Comparison of ENCODE assay signal across 1 cellular context in the genomic region with DNA sequence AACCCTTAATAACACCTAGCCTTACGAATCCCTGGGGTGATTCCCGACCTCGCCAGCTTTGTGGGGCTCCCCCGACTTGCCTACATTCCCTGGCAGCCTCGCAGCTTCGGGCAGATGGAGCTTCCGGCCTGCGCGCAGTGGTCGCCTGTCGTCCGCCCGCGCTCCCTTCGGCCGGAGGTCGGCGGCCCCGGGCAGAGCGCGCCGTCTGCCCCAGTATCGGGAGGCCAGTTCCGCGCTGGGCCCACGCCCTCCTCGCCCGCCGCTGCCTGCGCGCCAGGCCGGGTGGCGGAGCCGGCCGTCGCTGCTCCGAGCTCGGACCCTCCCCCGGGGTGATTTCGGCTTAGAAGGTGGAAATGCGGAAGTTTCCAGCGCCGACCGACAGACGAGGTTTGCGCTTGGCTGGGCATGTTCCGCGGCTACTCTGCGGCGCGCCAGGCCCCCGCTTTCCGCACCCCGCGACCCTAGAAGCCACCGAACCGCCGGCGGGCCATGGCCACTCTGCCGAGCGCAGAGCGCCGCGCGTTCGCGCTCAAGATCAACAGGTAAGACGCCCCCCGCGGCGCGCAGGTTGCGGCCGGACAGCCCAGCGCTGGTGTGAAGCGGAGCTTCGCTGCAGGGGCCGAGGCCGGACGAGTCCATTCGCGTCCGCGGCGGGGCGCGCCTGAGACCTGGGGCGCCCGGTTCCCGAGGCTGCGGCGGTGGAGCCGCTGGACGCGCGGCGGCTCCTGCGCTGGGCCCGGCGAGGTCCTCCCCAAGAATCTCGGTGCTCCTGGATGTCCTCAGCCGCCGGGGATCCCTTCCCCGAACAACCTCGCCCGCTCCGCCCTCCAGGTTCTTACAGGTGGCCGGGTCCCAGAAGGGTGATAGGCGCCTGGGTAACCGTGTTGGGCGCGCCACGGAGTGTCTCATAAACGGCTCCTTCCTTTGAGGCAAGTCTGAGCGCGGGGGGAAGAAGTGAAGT.
TF ChIP-seq lines count a peak whose summit lies in the region.

TSS of gene DOCK8 (plus strand) at position 378 of the 961 bp plus-strand sequence. CDS start at position 490, 112 bp downstream.

TF ChIP-seq in K562, 482 proteins besides CTCF, POLR2A, EP300 and RAD21 (continued from another document):
- TF ChIP-seq, protein P1, sequence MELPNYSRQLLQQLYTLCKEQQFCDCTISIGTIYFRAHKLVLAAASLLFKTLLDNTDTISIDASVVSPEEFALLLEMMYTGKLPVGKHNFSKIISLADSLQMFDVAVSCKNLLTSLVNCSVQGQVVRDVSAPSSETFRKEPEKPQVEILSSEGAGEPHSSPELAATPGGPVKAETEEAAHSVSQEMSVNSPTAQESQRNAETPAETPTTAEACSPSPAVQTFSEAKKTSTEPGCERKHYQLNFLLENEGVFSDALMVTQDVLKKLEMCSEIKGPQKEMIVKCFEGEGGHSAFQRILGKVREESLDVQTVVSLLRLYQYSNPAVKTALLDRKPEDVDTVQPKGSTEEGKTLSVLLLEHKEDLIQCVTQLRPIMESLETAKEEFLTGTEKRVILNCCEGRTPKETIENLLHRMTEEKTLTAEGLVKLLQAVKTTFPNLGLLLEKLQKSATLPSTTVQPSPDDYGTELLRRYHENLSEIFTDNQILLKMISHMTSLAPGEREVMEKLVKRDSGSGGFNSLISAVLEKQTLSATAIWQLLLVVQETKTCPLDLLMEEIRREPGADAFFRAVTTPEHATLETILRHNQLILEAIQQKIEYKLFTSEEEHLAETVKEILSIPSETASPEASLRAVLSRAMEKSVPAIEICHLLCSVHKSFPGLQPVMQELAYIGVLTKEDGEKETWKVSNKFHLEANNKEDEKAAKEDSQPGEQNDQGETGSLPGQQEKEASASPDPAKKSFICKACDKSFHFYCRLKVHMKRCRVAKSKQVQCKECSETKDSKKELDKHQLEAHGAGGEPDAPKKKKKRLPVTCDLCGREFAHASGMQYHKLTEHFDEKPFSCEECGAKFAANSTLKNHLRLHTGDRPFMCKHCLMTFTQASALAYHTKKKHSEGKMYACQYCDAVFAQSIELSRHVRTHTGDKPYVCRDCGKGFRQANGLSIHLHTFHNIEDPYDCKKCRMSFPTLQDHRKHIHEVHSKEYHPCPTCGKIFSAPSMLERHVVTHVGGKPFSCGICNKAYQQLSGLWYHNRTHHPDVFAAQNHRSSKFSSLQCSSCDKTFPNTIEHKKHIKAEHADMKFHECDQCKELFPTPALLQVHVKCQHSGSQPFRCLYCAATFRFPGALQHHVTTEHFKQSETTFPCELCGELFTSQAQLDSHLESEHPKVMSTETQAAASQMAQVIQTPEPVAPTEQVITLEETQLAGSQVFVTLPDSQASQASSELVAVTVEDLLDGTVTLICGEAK (IDR thresholded peaks at IDR 0.05) = no peak
- TF ChIP-seq, protein P1 (CRISPR knock-in tag; IDR thresholded peaks at IDR 0.05) = no peak
- TF ChIP-seq SMC3 (conservative IDR thresholded peaks at IDR 0.05; ENCODE audit: insufficient read depth, low read depth, low read length) = peak; percentile 36; the same call in 1 of the 2 replicates
- TF ChIP-seq NONO (IDR thresholded peaks at IDR 0.05; ENCODE audit: low read depth in 2 of 2, low read length in 1 of 2) = peak; percentile 75 to 82; a peak in 2 of 4 replicates
- TF ChIP-seq KAT8 (IDR thresholded peaks at IDR 0.05; ENCODE audit: low read depth) = no peak
- TF ChIP-seq CEBPG (CRISPR knock-in tag; IDR thresholded peaks at IDR 0.05) = peak; percentile 8; the same call in 1 of the 2 replicates
- TF ChIP-seq CEBPG (tag; conservative IDR thresholded peaks at IDR 0.05 in 1 of 2, IDR thresholded peaks at IDR 0.05 in 1 of 2) = no peak
- no peak; the same call in 1 of the 2 replicates for TF ChIP-seq ZBTB17 (CRISPR knock-in tag; IDR thresholded peaks at IDR 0.05)
- TF ChIP-seq VEZF1 (CRISPR knock-in tag; IDR thresholded peaks at IDR 0.05) = peak; percentile 18; the same call in 1 of the 2 replicates
- TF ChIP-seq MAZ (CRISPR knock-in tag; conservative IDR thresholded peaks at IDR 0.05 in 1 of 2, IDR thresholded peaks at IDR 0.05 in 1 of 2) = peak in 1 of 2 experiments; percentile 57; a peak in 2 of 4 replicates
- peak; percentile 55; the same call in 1 of the 2 replicates for TF ChIP-seq ARID4B (CRISPR knock-in tag; IDR thresholded peaks at IDR 0.05)
